15 cellular contexts compared by ENCODE assay signal in genomic region chr11:65362320-65362931, GRCh38. TPM values are rescaled to one million over a fixed set of nuclear protein-coding genes. Genes with fewer than 3 reads are reported as not detected.
DNase-seq lines count a peak whose midpoint lies in the region; ATAC-seq, FAIRE-seq and TF ChIP-seq lines count a peak whose summit lies in the region.
"Had no signal": no experiment of that assay in that cellular context is flagged by ENCODE, and none has a peak within 500 bp of the region (broad histone marks: within the 10 kb centered on the region; RNA-seq: fewer than 3 reads in every experiment).

No MANE protein-coding gene starts in this region.

- H3K4me1 Mint-ChIP-seq in dendritic cell treated with granulocyte-macrophage colony-stimulating factor and Interleukin-4, amounts not matched to agents 40 ng/mL and 50 ng/mL, for 4 days (ENCODE audit: low read depth), result peaks cover 27% of the 10 kb centered on the region

- no peaks in the 10 kb centered on the region for H3K9me3 ChIP-seq in BLaER1 treated with 17β-estradiol and CSF1 and Interleukin-3, amounts not matched to agents 10 nM and 100 nM (replicated peaks in 1 of 11)
- no peaks in the 10 kb centered on the region for H3K9me3 ChIP-seq in MM.1S (replicated peaks; ENCODE audit: insufficient read depth, low read length)
- H3K9me3 ChIP-seq: sigmoid colon had no signal

- H3K36me3 ChIP-seq in BLaER1 treated with 17β-estradiol and CSF1 and Interleukin-3, amounts not matched to agents 10 nM and 100 nM, result no peaks in the 10 kb centered on the region
- H3K36me3 ChIP-seq in MM.1S (replicated peaks; ENCODE audit: insufficient read depth, low read length), result no peaks in the 10 kb centered on the region
- H3K36me3 ChIP-seq: sigmoid colon had no signal

- ATAC-seq in GM18867 (IDR thresholded peaks at IDR 0.05; ENCODE audit: unreplicated experiment) (peak; percentile 80), left ventricle myocardium superior (no peak)

- H4K20me1 ChIP-seq in BLaER1 treated with 17β-estradiol and CSF1 and Interleukin-3, amounts not matched to agents 10 nM and 100 nM, result no peaks in the 10 kb centered on the region
- H4K20me1 ChIP-seq in MM.1S (ENCODE audit: insufficient read depth, low read length), result no peaks in the 10 kb centered on the region

- H3K4me3 ChIP-seq in BLaER1 treated with 17β-estradiol and CSF1 and Interleukin-3, amounts not matched to agents 10 nM and 100 nM, result no peak overlapping the region
- 0 out of 2 replicates have a peak overlapping the region, but pooled peaks have one; percentile 18 for H3K4me3 ChIP-seq in MM.1S (ENCODE audit: low read length)
- H3K4me3 ChIP-seq: sigmoid colon had no signal

- peak overlapping the region; percentile 64 for H3K4me3 Mint-ChIP-seq in dendritic cell treated with granulocyte-macrophage colony-stimulating factor and Interleukin-4, amounts not matched to agents 40 ng/mL and 50 ng/mL, for 4 days

- H3K4me1 ChIP-seq in BLaER1 treated with 17β-estradiol and CSF1 and Interleukin-3, amounts not matched to agents 10 nM and 100 nM, result peaks cover 8 to 36% (median 18%) of the 10 kb centered on the region in 10 experiments; a peak in 19 of 20 replicates
- peaks cover 19% of the 10 kb centered on the region for H3K4me1 ChIP-seq in MM.1S (ENCODE audit: low read length)

- peak overlapping the region in 7 of 11 experiments; percentile 24 to 75 (median 66); a peak in 14 of 22 replicates for H3K9ac ChIP-seq in BLaER1 treated with 17β-estradiol and CSF1 and Interleukin-3, amounts not matched to agents 10 nM and 100 nM
- H3K9ac ChIP-seq in MM.1S (ENCODE audit: low read length), result peak overlapping the region; percentile 44

- peak overlapping the region in 8 of 11 experiments; percentile 5 to 88 (median 76); a peak in 16 of 22 replicates for H3K27ac ChIP-seq in BLaER1 treated with 17β-estradiol and CSF1 and Interleukin-3, amounts not matched to agents 10 nM and 100 nM
- peak overlapping the region; percentile 82 for H3K27ac ChIP-seq in MM.1S (ENCODE audit: low read length)
- H3K27ac ChIP-seq: sigmoid colon had no signal

- peaks cover 8% of the 10 kb centered on the region for H3K27me3 Mint-ChIP-seq in dendritic cell treated with granulocyte-macrophage colony-stimulating factor and Interleukin-4, amounts not matched to agents 40 ng/mL and 50 ng/mL, for 4 days
- H3K27me3 Mint-ChIP-seq: CD4-positive, alpha-beta memory T cell had no signal

- peak overlapping the region; percentile 95 for H3K27ac Mint-ChIP-seq in dendritic cell treated with granulocyte-macrophage colony-stimulating factor and Interleukin-4, amounts not matched to agents 40 ng/mL and 50 ng/mL, for 4 days

- H3K9me3 Mint-ChIP-seq in dendritic cell treated with granulocyte-macrophage colony-stimulating factor and Interleukin-4, amounts not matched to agents 40 ng/mL and 50 ng/mL, for 4 days, result no peaks in the 10 kb centered on the region
- H3K9me3 Mint-ChIP-seq: CD4-positive, alpha-beta memory T cell had no signal

- intact Hi-C loops in dendritic cell treated with granulocyte-macrophage colony-stimulating factor and Interleukin-4, amounts not matched to agents 40 ng/mL and 50 ng/mL, for 4 days (cut with micrococcal nuclease), result loop anchor here (10.0 kb wide), 2 partner anchors 52 to 102 kb away; no protein-coding TSS in a partner anchor
- intact Hi-C loops in left ventricle myocardium superior (cut with micrococcal nuclease), result no loop called here

- TF ChIP-seq CTCF in MM.1S (IDR thresholded peaks at IDR 0.05; ENCODE audit: low read length), result no peak

- DNase-seq in MM.1S (peak; percentile 87), NCI-H1436 treated with DMSO at 0.1 percent for 48 hours (lab: John Stamatoyannopoulos, UW) (no peak), NCI-H1930 (lab: John Stamatoyannopoulos, UW) (no peak), left ventricle myocardium superior (no peak), urothelium cell line (ENCODE audit: low spot score) (no peak)
- DNase-seq: activated CD4-positive, alpha-beta T cell treated with anti-CD3 and anti-CD28 coated beads for 4 hours; CD4-positive, alpha-beta memory T cell; effector CD8-positive, alpha-beta T cell; head of caudate nucleus; midbrain; NCI-H1105; sigmoid colon had no signal

- H3K27me3 ChIP-seq in BLaER1 treated with 17β-estradiol and CSF1 and Interleukin-3, amounts not matched to agents 10 nM and 100 nM, result no peaks in the 10 kb centered on the region
- no peaks in the 10 kb centered on the region for H3K27me3 ChIP-seq in MM.1S (replicated peaks; ENCODE audit: insufficient read depth, low read length)

- no peaks in the 10 kb centered on the region for H3K36me3 Mint-ChIP-seq in dendritic cell treated with granulocyte-macrophage colony-stimulating factor and Interleukin-4, amounts not matched to agents 40 ng/mL and 50 ng/mL, for 4 days (ENCODE audit: low read depth)
- H3K36me3 Mint-ChIP-seq: CD4-positive, alpha-beta memory T cell had no signal

- peak overlapping the region in 10 of 11 experiments; percentile 16 to 79 (median 56); a peak in 19 of 22 replicates for H3K4me2 ChIP-seq in BLaER1 treated with 17β-estradiol and CSF1 and Interleukin-3, amounts not matched to agents 10 nM and 100 nM
- H3K4me2 ChIP-seq in MM.1S (ENCODE audit: low read depth, low read length), result peak overlapping the region; percentile 48; the same call in 1 of the 2 replicates

- no peaks in the 10 kb centered on the region for H3K9me2 ChIP-seq in MM.1S (replicated peaks; ENCODE audit: insufficient read depth, low read length)

- peak overlapping the region; percentile 61 for H2AFZ ChIP-seq in MM.1S (ENCODE audit: low read length)

- peaks cover 24% of the 10 kb centered on the region for H3F3A ChIP-seq in MM.1S (ENCODE audit: insufficient read depth, low read length)

- H3K79me2 ChIP-seq in MM.1S (ENCODE audit: low read length), result no peaks in the 10 kb centered on the region

- FAIRE-seq in urothelium cell line (lab: Jason Lieb, UNC), result no peak

RNA-seq across cellular contexts. Expression of gene TIGD3, which starts 7.9 kb away (rescaled TPM):
- total RNA-seq in left ventricle myocardium superior, result 0.97 TPM

RNA-seq across cellular contexts. Expression of gene SLC25A45, which starts 20.0 kb away (rescaled TPM):
- total RNA-seq in left ventricle myocardium superior, result 4.6 TPM

RNA-seq across cellular contexts. Expression of gene FRMD8, which starts 24.0 kb away (rescaled TPM):
- total RNA-seq in left ventricle myocardium superior, result 9.7 TPM

RNA-seq across cellular contexts. Expression of gene DPF2, which starts 28.8 kb away (rescaled TPM):
- total RNA-seq in left ventricle myocardium superior, result 53.9 TPM

RNA-seq across cellular contexts. Expression of gene CDC42EP2, which starts 47.8 kb away (rescaled TPM):
- 13.0 TPM for total RNA-seq in left ventricle myocardium superior
